Comparison of ENCODE assay signal across 8 cellular contexts in genomic region chr15:31650054-31650701, GRCh38.
DNase-seq lines count a peak whose midpoint lies in the region; ATAC-seq, FAIRE-seq and TF ChIP-seq lines count a peak whose summit lies in the region.
"Not testable (repeated sequence)": the region's sequence is repeated elsewhere in the genome, so short reads cannot be mapped to it uniquely, and the experiment has no call there.

No MANE protein-coding gene starts in this region.

- not testable (repeated sequence) for H3K79me2 ChIP-seq in HepG2 (ENCODE audit: insufficient read depth, low read length)

- not testable (repeated sequence) for TF ChIP-seq POLR2A in HepG2 (IDR thresholded peaks at IDR 0.05; ENCODE audit: insufficient read depth in 1 of 2, low read depth in 2 of 2, low read length in 2 of 2)

- TF ChIP-seq CTCF in CD14-positive monocyte (IDR thresholded peaks at IDR 0.05) (peak; percentile 41), endodermal cell (conservative IDR thresholded peaks at IDR 0.05) (peak; percentile 50)
- TF ChIP-seq CTCF in HepG2 (CRISPR knock-in tag; IDR thresholded peaks at IDR 0.05): not testable (repeated sequence)

- H3K4me1 Mint-ChIP-seq in CD14-positive monocyte, endodermal cell: not testable (repeated sequence)

- not testable (repeated sequence) for H3K4me1 ChIP-seq in endodermal cell (ENCODE audit: control insufficient read depth, insufficient read depth, low read length); HepG2 (ENCODE audit: insufficient read depth, low read length)

- not testable (repeated sequence) for BruUV-seq in HepG2 (replicated peaks; lab: Mats Ljungman, UMichigan)

- H3K4me2 ChIP-seq in HepG2 (ENCODE audit: low read depth, low read length): not testable (repeated sequence)

- not testable (repeated sequence) for H3K36me3 Mint-ChIP-seq in CD14-positive monocyte; endodermal cell (ENCODE audit: low read depth)

- not testable (repeated sequence) for H3K4me3 ChIP-seq in endodermal cell (ENCODE audit: low read length); HepG2 (replicated peaks in 1 of 3; ENCODE audit: insufficient read depth in 1 of 3, low read depth in 2 of 3, low read length in 3 of 3)

- in situ Hi-C loops in HepG2 (cut with HindIII; ENCODE audit: extremely low pct_ligation_motif_present, low pct_unique_long_range_greater_than_20kb): not testable (repeated sequence)

- not testable (repeated sequence) for TF ChIP-seq RAD21 in HepG2 (CRISPR knock-in tag; IDR thresholded peaks at IDR 0.05)

- H3K9me3 ChIP-seq in endodermal cell (ENCODE audit: control insufficient read depth, low read length); HepG2 (ENCODE audit: low read length): not testable (repeated sequence)

- H3K27me3 Mint-ChIP-seq in CD14-positive monocyte (ENCODE audit: low read depth in 3 of 3); endodermal cell (ENCODE audit: insufficient read depth): not testable (repeated sequence)

- not testable (repeated sequence) for DNase-seq in CD14-positive monocyte (ENCODE audit: low spot score); endodermal cell; HepG2 (ENCODE audit: low spot score)
- peak; percentile 37 for DNase-seq in activated CD4-positive, CD25-positive, alpha-beta regulatory T cell treated with anti-CD3 and anti-CD28 coated beads, Interleukin-2, amount 50 U/mL, for 72 hours
- peak; percentile 43 for DNase-seq in activated T-helper 9 cell treated with anti-CD3 and anti-CD28 coated beads, Interleukin-2, amount 50 U/mL, for 16 hours (ENCODE audit: low read depth)
- peak; percentile 56 for DNase-seq in stimulated activated CD4-positive, alpha-beta T cell treated with anti-CD3 and anti-CD28 coated beads, Interleukin-12 subunit alpha, Interleukin-12 subunit beta, amount 100 ng/mL, for 4 hours
- DNase-seq in stimulated activated CD8-positive, alpha-beta memory T cell treated with anti-CD3 and anti-CD28 coated beads, Interleukin-7, amount 100 ng/mL, for 4 hours (ENCODE audit: low read depth in 2 of 2): peak; percentile 25 to 43

- not testable (repeated sequence) for H3K4me3 Mint-ChIP-seq in CD14-positive monocyte, endodermal cell

- H3K27ac Mint-ChIP-seq in CD14-positive monocyte, endodermal cell: not testable (repeated sequence)

- not testable (repeated sequence) for H3K9ac ChIP-seq in endodermal cell (ENCODE audit: extremely low read depth, low read length, poor library complexity, severe bottlenecking); HepG2 (ENCODE audit: insufficient read depth, low read depth, low read length)

- TF ChIP-seq EP300 in HepG2 (IDR thresholded peaks at IDR 0.05; ENCODE audit: low read depth in 2 of 2, low read length in 2 of 2); HepG2 (CRISPR knock-in tag; IDR thresholded peaks at IDR 0.05; ENCODE audit: borderline replicate concordance): not testable (repeated sequence)

- not testable (repeated sequence) for H2AFZ ChIP-seq in HepG2 (ENCODE audit: low read length)

- ATAC-seq in HG02981 (IDR thresholded peaks at IDR 0.05; ENCODE audit: unreplicated experiment): peak; percentile 73
- peak; percentile 94 for ATAC-seq in HepG2

- peak; percentile 99 for FAIRE-seq in HepG2 (lab: Jason Lieb, UNC)

- H3K27ac ChIP-seq in endodermal cell (ENCODE audit: low read depth, low read length); HepG2 (ENCODE audit: extremely low read length, insufficient read depth, low read length): not testable (repeated sequence)

- H3K27me3 ChIP-seq in endodermal cell (ENCODE audit: control insufficient read depth, insufficient read depth, low read length, poor library complexity, severe bottlenecking); HepG2 (ENCODE audit: control insufficient read depth in 1 of 2, insufficient read depth in 2 of 2, low read length in 2 of 2): not testable (repeated sequence)

- not testable (repeated sequence) for H3K9me3 Mint-ChIP-seq in CD14-positive monocyte, endodermal cell

- WGBS in endodermal cell (ENCODE audit: insufficient coverage in 1 of 2, insufficient read length in 1 of 2), 2 experiments: no CpG with 5 or more reads among the region's 6 CpGs
- no CpG with 5 or more reads among the region's 6 CpGs for WGBS in HepG2 (ENCODE audit: low lambda C conversion rate)

- H3K36me3 ChIP-seq in endodermal cell (ENCODE audit: control insufficient read depth, insufficient read depth, low read length); HepG2 (replicated peaks in 1 of 2; ENCODE audit: control insufficient read depth in 1 of 2, insufficient read depth in 2 of 2, low read length in 2 of 2): not testable (repeated sequence)

- H4K20me1 ChIP-seq in HepG2 (ENCODE audit: insufficient read depth, low read length): not testable (repeated sequence)

- intact Hi-C loops in CD14-positive monocyte (cut with micrococcal nuclease); HepG2 (cut with micrococcal nuclease; ENCODE audit: unreplicated experiment): not testable (repeated sequence)

- CTCF ChIA-PET in HepG2 (lab: Yijun Ruan, JAX; ENCODE audit: low intra/inter-chr PET ratio, low total read pairs): not testable (repeated sequence)

- POLR2A ChIA-PET in HepG2 (lab: Yijun Ruan, JAX): not testable (repeated sequence)

TF ChIP-seq in HepG2, 621 proteins besides CTCF, POLR2A, EP300 and RAD21:
- peak; percentile 46 for TF ChIP-seq STAG1 (CRISPR knock-in tag; IDR thresholded peaks at IDR 0.05)
